In genomic region chr20:48294196-48294595, GRCh38 we compare ENCODE assay signal across 17 cellular contexts.
DNase-seq lines count a peak whose midpoint lies in the region; ATAC-seq and TF ChIP-seq lines count a peak whose summit lies in the region.
"Had no signal": no experiment of that assay in that cellular context is flagged by ENCODE, and none has a peak within 500 bp of the region (broad histone marks: within the 10 kb centered on the region; RNA-seq: fewer than 3 reads in every experiment).

No MANE protein-coding gene starts in this region.

- H3K9me3 ChIP-seq in Caco-2 (no peaks in the 10 kb centered on the region), Peyer's patch (no peaks in the 10 kb centered on the region)
- H3K9me3 ChIP-seq: adrenal gland had no signal

- H3K27me3 Mint-ChIP-seq in Caco-2 (ENCODE audit: insufficient read depth, unreplicated experiment) (no peaks in the 10 kb centered on the region), nephron (ENCODE audit: low read depth) (peaks cover 13% of the 10 kb centered on the region)

- CTCF ChIA-PET in Caco-2 (lab: Charles Lee) = interaction anchor here (1.6 to 2.7 kb wide), 4 partner anchors 104 to 1094 kb away, joined by 4 to 80 read pairs (median 18); partner anchors contain the start of gene SULF2

- H3K4me3 ChIP-seq in Caco-2 (ENCODE audit: low read depth, low read length) (no peak overlapping the region), cardiac fibroblast (replicated peaks in 1 of 2; ENCODE audit: low read depth in 2 of 2, low read length in 2 of 2) (no peak overlapping the region), Peyer's patch (no peak overlapping the region)
- H3K4me3 ChIP-seq: adrenal gland had no signal

- BruUV-seq in Caco-2 (replicated peaks; lab: Mats Ljungman, UMichigan) = no TSS peak

- no peak for TF ChIP-seq CTCF in Caco-2 (IDR thresholded peaks at IDR 0.05; ENCODE audit: insufficient read depth in 1 of 2, low read depth in 1 of 2, low read length in 1 of 2, severe bottlenecking in 1 of 2, unreplicated experiment in 1 of 2)
- TF ChIP-seq CTCF in cardiac fibroblast (IDR thresholded peaks at IDR 0.05; ENCODE audit: low read depth, low read length) = no peak
- TF ChIP-seq CTCF in nephron (IDR thresholded peaks at IDR 0.05; ENCODE audit: unreplicated experiment in 3 of 3) = no peak
- TF ChIP-seq CTCF in Peyer's patch (IDR thresholded peaks at IDR 0.05) = no peak

- no peak for TF ChIP-seq POLR2A in Peyer's patch (IDR thresholded peaks at IDR 0.05)

- H3K27me3 ChIP-seq in Caco-2 (replicated peaks; ENCODE audit: control insufficient read depth, insufficient read depth, low read length) (no peaks in the 10 kb centered on the region), Peyer's patch (no peaks in the 10 kb centered on the region)
- H3K27me3 ChIP-seq: adrenal gland, BE2C had no signal

- intact Hi-C loops in Caco-2 (cut with micrococcal nuclease; ENCODE audit: unreplicated experiment) = loop anchor here (2.0 kb wide), 1 partner anchor 103 kb away; no protein-coding TSS in a partner anchor
- intact Hi-C loops in Right ventricle myocardium superior (cut with DNase I) = no loop called here

- H3K27ac Mint-ChIP-seq in Caco-2 (ENCODE audit: unreplicated experiment) (peak overlapping the region; percentile 95), nephron (peak overlapping the region in 2 of 3 experiments; percentile 39 to 56)

- H3K4me3 Mint-ChIP-seq in Caco-2 (ENCODE audit: unreplicated experiment) = peak overlapping the region; percentile 20
- no peak overlapping the region for H3K4me3 Mint-ChIP-seq in nephron
- H3K4me3 Mint-ChIP-seq: activated T-cell treated with anti-CD3 and anti-CD28 coated beads, Interleukin-2, amount 50 U/mL, for 4 hours; effector memory CD8-positive, alpha-beta T cell; T-cell had no signal

- H3K36me3 Mint-ChIP-seq in Caco-2 (ENCODE audit: insufficient read depth, unreplicated experiment) = peaks cover 16% of the 10 kb centered on the region
- H3K36me3 Mint-ChIP-seq in nephron (ENCODE audit: low read depth) = no peaks in the 10 kb centered on the region
- H3K36me3 Mint-ChIP-seq: T-cell had no signal

- ATAC-seq in HG03460 (IDR thresholded peaks at IDR 0.05; ENCODE audit: unreplicated experiment) (no peak), Right ventricle myocardium superior (ENCODE audit: poor library complexity) (no peak)
- ATAC-seq: activated T-cell treated with anti-CD3 and anti-CD28 coated beads, Interleukin-2, amount 50 U/mL, for 4 hours; effector memory CD8-positive, alpha-beta T cell; HCT116; T-cell had no signal

- H3K9me3 Mint-ChIP-seq in Caco-2 (ENCODE audit: unreplicated experiment) = peaks cover 14% of the 10 kb centered on the region
- H3K9me3 Mint-ChIP-seq in nephron = no peaks in the 10 kb centered on the region
- H3K9me3 Mint-ChIP-seq: activated T-cell treated with anti-CD3 and anti-CD28 coated beads, Interleukin-2, amount 50 U/mL, for 4 hours; effector memory CD8-positive, alpha-beta T cell; T-cell had no signal

- POLR2A ChIA-PET in Caco-2 (lab: Charles Lee) = no interaction called here

- H3K27ac ChIP-seq in Peyer's patch = no peak overlapping the region
- H3K27ac ChIP-seq: parathyroid adenoma had no signal

- H3K36me3 ChIP-seq in Caco-2 (ENCODE audit: control insufficient read depth, insufficient read depth, low read length) = no peaks in the 10 kb centered on the region
- H3K36me3 ChIP-seq in Peyer's patch = no peaks in the 10 kb centered on the region
- H3K36me3 ChIP-seq: adrenal gland, BE2C had no signal

- H3K4me1 Mint-ChIP-seq in Caco-2 (ENCODE audit: low read depth, unreplicated experiment) = peaks cover 59% of the 10 kb centered on the region
- peaks cover 47% of the 10 kb centered on the region for H3K4me1 Mint-ChIP-seq in nephron
- H3K4me1 Mint-ChIP-seq: T-cell had no signal

- H3K4me1 ChIP-seq in Caco-2 = peaks cover 41% of the 10 kb centered on the region
- peaks cover 0 to 7% (median 0%) of the 10 kb centered on the region in 4 donors for H3K4me1 ChIP-seq in Peyer's patch
- H3K4me1 ChIP-seq: parathyroid adenoma had no signal

- DNase-seq in Caco-2 = peak in 1 of 2 experiments; percentile 36
- DNase-seq in NCI-H1092 (lab: John Stamatoyannopoulos, UW) = peak; percentile 12
- peak; percentile 61 to 82 for DNase-seq in cardiac fibroblast (ENCODE audit: low read depth in 2 of 2)
- no peak for DNase-seq in Right ventricle myocardium superior
- no peak for DNase-seq in HuH-7 (ENCODE audit: low spot score)
- DNase-seq in Peyer's patch = no peak
- DNase-seq: activated T-cell treated with anti-CD3 and anti-CD28 coated beads, Interleukin-2, amount 50 U/mL, for 4 hours; adrenal gland; BE2C; effector memory CD8-positive, alpha-beta T cell; hypothalamus; NCI-H2081; T-cell had no signal

Comparison
In these comparisons a context has a peak if more than half of its experiments do, and no peak if none do; other contexts are left out.
1. DNase-seq: peak in NCI-H1092 (single experiment) and cardiac fibroblast (2 of 2); none in Right ventricle myocardium superior (single experiment), HuH-7 (single experiment) and Peyer's patch (0 of 3).